Comparison of ENCODE assay signal across 8 cellular contexts in genomic region chr10:43304079-43304686, GRCh38. TPM values are rescaled to one million over a fixed set of nuclear protein-coding genes. Genes with fewer than 3 reads are reported as not detected.
A peak's percentile ranks its signal among the peaks of the same experiment; 100 is the strongest.
DNase-seq lines count a peak whose midpoint lies in the region; ATAC-seq and TF ChIP-seq lines count a peak whose summit lies in the region.

No MANE protein-coding gene starts in this region.

- H2AFZ ChIP-seq in osteoblast (ENCODE audit: low read length): peak overlapping the region; percentile 60

- intact Hi-C loops in esophagus squamous epithelium (cut with DNase I): no loop called here
- intact Hi-C loops in left colon (cut with DNase I, micrococcal nuclease): no loop called here

- peaks cover 9 to 23% (median 18%) of the 10 kb centered on the region in 10 experiments for H3K4me1 ChIP-seq in BLaER1 treated with 17β-estradiol and CSF1 and Interleukin-3, amounts not matched to agents 10 nM and 100 nM
- no peaks in the 10 kb centered on the region for H3K4me1 ChIP-seq in SJCRH30
- H3K4me1 ChIP-seq in esophagus squamous epithelium: peaks cover 0 to 21% (median 7%) of the 10 kb centered on the region in 3 donors
- H3K4me1 ChIP-seq in osteoblast (ENCODE audit: insufficient read depth, low read length): peaks cover 3% of the 10 kb centered on the region

- peak overlapping the region; percentile 36 to 61 (median 52); a peak in 19 of 20 replicates for H3K4me3 ChIP-seq in BLaER1 treated with 17β-estradiol and CSF1 and Interleukin-3, amounts not matched to agents 10 nM and 100 nM
- H3K4me3 ChIP-seq in SJCRH30: peak overlapping the region; percentile 17; the same call in 1 of the 2 replicates
- peak overlapping the region; percentile 7 to 66 (median 38) for H3K4me3 ChIP-seq in esophagus squamous epithelium
- peak overlapping the region; percentile 53 for H3K4me3 ChIP-seq in osteoblast (ENCODE audit: insufficient read depth, low read length)

- H4K20me1 ChIP-seq in BLaER1 treated with 17β-estradiol and CSF1 and Interleukin-3, amounts not matched to agents 10 nM and 100 nM: no peaks in the 10 kb centered on the region
- no peaks in the 10 kb centered on the region for H4K20me1 ChIP-seq in osteoblast (ENCODE audit: insufficient read depth, low read length)

- H3K9ac ChIP-seq in BLaER1 treated with 17β-estradiol and CSF1 and Interleukin-3, amounts not matched to agents 10 nM and 100 nM: peak overlapping the region in 10 of 11 experiments; percentile 41 to 68 (median 53); a peak in 16 of 22 replicates

- H3K27me3 ChIP-seq in BLaER1 treated with 17β-estradiol and CSF1 and Interleukin-3, amounts not matched to agents 10 nM and 100 nM: peaks cover 0 to 26% (median 19%) of the 10 kb centered on the region in 11 experiments; a peak in 16 of 22 replicates
- H3K27me3 ChIP-seq in SJCRH30 (no peaks in the 10 kb centered on the region), esophagus squamous epithelium (peaks cover 0 to 51% (median 0%) of the 10 kb centered on the region in 4 donors), osteoblast (ENCODE audit: insufficient read depth, low read length) (peaks cover 44% of the 10 kb centered on the region)

- peaks cover 15 to 31% (median 25%) of the 10 kb centered on the region in 11 experiments for H3K9me3 ChIP-seq in BLaER1 treated with 17β-estradiol and CSF1 and Interleukin-3, amounts not matched to agents 10 nM and 100 nM (replicated peaks in 1 of 11)
- H3K9me3 ChIP-seq in SJCRH30 (replicated peaks) (no peaks in the 10 kb centered on the region), esophagus squamous epithelium (no peaks in the 10 kb centered on the region), osteoblast (ENCODE audit: low read depth, low read length) (no peaks in the 10 kb centered on the region)

- no peak overlapping the region for H3K27ac ChIP-seq in BLaER1 treated with 17β-estradiol and CSF1 and Interleukin-3, amounts not matched to agents 10 nM and 100 nM
- H3K27ac ChIP-seq in SJCRH30: no peak overlapping the region
- H3K27ac ChIP-seq in esophagus squamous epithelium: peak overlapping the region in 2 of 4 donors; percentile 42
- no peak overlapping the region for H3K27ac ChIP-seq in osteoblast (ENCODE audit: low read depth, low read length)

- WGBS in esophagus squamous epithelium, 2 donors: 42 to 50% methylated on average over 3 of the region's 3 CpGs

- H3K36me3 ChIP-seq in BLaER1 treated with 17β-estradiol and CSF1 and Interleukin-3, amounts not matched to agents 10 nM and 100 nM: peaks cover 0 to 8% (median 0%) of the 10 kb centered on the region in 11 experiments; a peak in 1 of 22 replicates
- no peaks in the 10 kb centered on the region for H3K36me3 ChIP-seq in SJCRH30
- no peaks in the 10 kb centered on the region for H3K36me3 ChIP-seq in esophagus squamous epithelium
- no peaks in the 10 kb centered on the region for H3K36me3 ChIP-seq in osteoblast (ENCODE audit: insufficient read depth, low read length)

- peak overlapping the region; percentile 68 to 93 (median 84) for H3K4me2 ChIP-seq in BLaER1 treated with 17β-estradiol and CSF1 and Interleukin-3, amounts not matched to agents 10 nM and 100 nM
- peak overlapping the region; percentile 68 for H3K4me2 ChIP-seq in osteoblast (ENCODE audit: insufficient read depth, low read length)

- TF ChIP-seq CTCF in esophagus squamous epithelium (IDR thresholded peaks at IDR 0.05) (no peak), osteoblast (IDR thresholded peaks at IDR 0.05; ENCODE audit: extremely low read depth, low read depth, low read length) (no peak)

- DNase-seq in SJCRH30: no peak
- no peak for DNase-seq in esophagus squamous epithelium (lab: John Stamatoyannopoulos, UW)
- no peak for DNase-seq in osteoblast (ENCODE audit: insufficient read length, low spot score, missing footprints)
- DNase-seq in KG1 (lab: John Stamatoyannopoulos, UW): no peak
- no peak for DNase-seq in SK-N-DZ (ENCODE audit: low spot score)
- DNase-seq in left colon: no peak
- DNase-seq in NCI-H446 (lab: John Stamatoyannopoulos, UW): no peak

- no peak for ATAC-seq in left colon

- no peak for TF ChIP-seq POLR2A in esophagus squamous epithelium (IDR thresholded peaks at IDR 0.05)

- H3K79me2 ChIP-seq in osteoblast (ENCODE audit: insufficient read depth, low read length): no peaks in the 10 kb centered on the region

RNA-seq across cellular contexts. Expression of gene RASGEF1A, which starts 37.3 kb away (rescaled TPM):
- not detected in 2 replicates for total RNA-seq in SJCRH30 (2014; rRNA removed; shearing (Covaris generic))
- 1 to 10 TPM in 3 of 4 donors, under 1 TPM in 1; 0.83 to 3.1 (median 2.7) TPM for total RNA-seq in esophagus squamous epithelium
- 1.1 TPM in 1 of 2 replicates, not detected in the other for total RNA-seq in osteoblast
- polyA plus RNA-seq in SK-N-DZ (2014; cell fraction: cytosol; rRNA removed): 0.12 TPM in 1 of 2 replicates, not detected in the other
- polyA plus RNA-seq in SK-N-DZ (2014; cell fraction: nucleus; rRNA removed): 2.3 and 2.8 TPM in 2 replicates
- 1 to 10 TPM in 1 of 2 donors, under 1 TPM in 1; 0.47 to 2.7 TPM for total RNA-seq in left colon
